ENCODE assay signal across 1 cellular context in genomic region chr22:20430641-20431519, GRCh38.
A peak's percentile ranks its signal among the peaks of the same experiment; 100 is the strongest.
TF ChIP-seq lines count a peak whose summit lies in the region.

No MANE protein-coding gene starts in this region.

TF ChIP-seq in K562, 482 proteins besides CTCF, POLR2A, EP300 and RAD21 (continued from another document and continues in another):
- TF ChIP-seq ZNF347 (CRISPR knock-in tag; IDR thresholded peaks at IDR 0.05; ENCODE audit: low read depth) (no peak), HNRNPL (IDR thresholded peaks at IDR 0.05; ENCODE audit: low read depth, low read length) (peak; percentile 98), SRSF1 (IDR thresholded peaks at IDR 0.05; ENCODE audit: low read depth, low read length) (no peak), BHLHE40 (IDR thresholded peaks at IDR 0.05; ENCODE audit: low read length) (peak; percentile 23; the same call in 1 of the 2 replicates), KDM4B (IDR thresholded peaks at IDR 0.05; ENCODE audit: borderline replicate concordance in 2 of 2, low read depth in 1 of 2) (no peak), FIP1L1 (IDR thresholded peaks at IDR 0.05; ENCODE audit: low read depth, low read length, poor library complexity, severe bottlenecking) (no peak), SRSF9 (IDR thresholded peaks at IDR 0.05; ENCODE audit: borderline replicate concordance, low read depth, low read length) (no peak), ARID2 (IDR thresholded peaks at IDR 0.05) (no peak), MXI1 (IDR thresholded peaks at IDR 0.05; ENCODE audit: low read depth, low read length) (no peak), RBFOX2 (IDR thresholded peaks at IDR 0.05; ENCODE audit: low read depth, low read length) (0 out of 2 replicates have a peak, but pooled peaks have one; percentile 15), SREBF1 (IDR thresholded peaks at IDR 0.05; ENCODE audit: borderline replicate concordance, low read depth, low read length) (no peak), HMG20A (CRISPR knock-in tag; conservative IDR thresholded peaks at IDR 0.05) (no peak), TCF7 (IDR thresholded peaks at IDR 0.05; ENCODE audit: borderline replicate concordance) (0 out of 2 replicates have a peak, but pooled peaks have one; percentile 19), MTA3 (IDR thresholded peaks at IDR 0.05; ENCODE audit: borderline replicate concordance) (peak; percentile 15; the same call in 1 of the 2 replicates), TEAD1 (CRISPR knock-in tag; IDR thresholded peaks at IDR 0.05) (peak in 1 of 2 experiments; percentile 83; a peak in 1 of 4 replicates), HIVEP1 (CRISPR knock-in tag; IDR thresholded peaks at IDR 0.05) (0 out of 2 replicates have a peak, but pooled peaks have one; percentile 19), E2F3 (CRISPR knock-in tag; IDR thresholded peaks at IDR 0.05) (peak; percentile 34; the same call in 1 of the 2 replicates), ZNF511 (CRISPR knock-in tag; IDR thresholded peaks at IDR 0.05) (no peak), NR2C2 (CRISPR knock-in tag; IDR thresholded peaks at IDR 0.05) (no peak), NR2C2 (tag; IDR thresholded peaks at IDR 0.05) (no peak), ZNF764 (CRISPR knock-in tag; IDR thresholded peaks at IDR 0.05; ENCODE audit: low read depth) (no peak), RBBP5 (IDR thresholded peaks at IDR 0.05; ENCODE audit: borderline replicate concordance, insufficient read depth, low read length, poor library complexity, severe bottlenecking) (no peak), TRIM25 (IDR thresholded peaks at IDR 0.05; ENCODE audit: borderline replicate concordance) (no peak), HNRNPK (IDR thresholded peaks at IDR 0.05; ENCODE audit: low read depth, low read length, poor library complexity, severe bottlenecking) (peak; percentile 19), C11orf30 (IDR thresholded peaks at IDR 0.05; ENCODE audit: low read depth) (no peak), MAZ (CRISPR knock-in tag; conservative IDR thresholded peaks at IDR 0.05 in 1 of 2, IDR thresholded peaks at IDR 0.05 in 1 of 2) (0 out of 4 replicates have a peak, but pooled peaks of 1 of the 2 experiments have one; percentile 26), CREM (IDR thresholded peaks at IDR 0.05; ENCODE audit: low read depth) (0 out of 2 replicates have a peak, but pooled peaks have one; percentile 0), ZBTB43 (CRISPR knock-in tag; IDR thresholded peaks at IDR 0.05) (no peak), BRD4 (IDR thresholded peaks at IDR 0.05) (no peak), SREBF2 (CRISPR knock-in tag; IDR thresholded peaks at IDR 0.05) (no peak), ZBTB33 (CRISPR knock-in tag; IDR thresholded peaks at IDR 0.05) (no peak), TSC22D4 (tag; IDR thresholded peaks at IDR 0.05) (no peak), RHOXF2B (CRISPR knock-in tag; conservative IDR thresholded peaks at IDR 0.05) (no peak), MAFK (IDR thresholded peaks at IDR 0.05; ENCODE audit: low read length) (no peak), SAP30 (IDR thresholded peaks at IDR 0.05; ENCODE audit: borderline replicate concordance, insufficient read depth, low read depth, low read length, poor library complexity, severe bottlenecking) (no peak), SPI1 (IDR thresholded peaks at IDR 0.05; ENCODE audit: borderline replicate concordance, low read depth, low read length) (no peak), ZFPM2 (CRISPR knock-in tag; IDR thresholded peaks at IDR 0.05) (0 out of 2 replicates have a peak, but pooled peaks have one; percentile 6)
- TF ChIP-seq, protein P1, sequence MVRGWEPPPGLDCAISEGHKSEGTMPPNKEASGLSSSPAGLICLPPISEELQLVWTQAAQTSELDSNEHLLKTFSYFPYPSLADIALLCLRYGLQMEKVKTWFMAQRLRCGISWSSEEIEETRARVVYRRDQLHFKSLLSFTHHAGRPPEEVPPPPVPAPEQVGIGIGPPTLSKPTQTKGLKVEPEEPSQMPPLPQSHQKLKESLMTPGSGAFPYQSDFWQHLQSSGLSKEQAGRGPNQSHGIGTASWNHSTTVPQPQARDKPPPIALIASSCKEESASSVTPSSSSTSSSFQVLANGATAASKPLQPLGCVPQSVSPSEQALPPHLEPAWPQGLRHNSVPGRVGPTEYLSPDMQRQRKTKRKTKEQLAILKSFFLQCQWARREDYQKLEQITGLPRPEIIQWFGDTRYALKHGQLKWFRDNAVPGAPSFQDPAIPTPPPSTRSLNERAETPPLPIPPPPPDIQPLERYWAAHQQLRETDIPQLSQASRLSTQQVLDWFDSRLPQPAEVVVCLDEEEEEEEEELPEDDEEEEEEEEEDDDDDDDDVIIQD (CRISPR knock-in tag; IDR thresholded peaks at IDR 0.05), result 0 out of 2 replicates have a peak, but pooled peaks have one; percentile 58
- TF ChIP-seq, protein P2, sequence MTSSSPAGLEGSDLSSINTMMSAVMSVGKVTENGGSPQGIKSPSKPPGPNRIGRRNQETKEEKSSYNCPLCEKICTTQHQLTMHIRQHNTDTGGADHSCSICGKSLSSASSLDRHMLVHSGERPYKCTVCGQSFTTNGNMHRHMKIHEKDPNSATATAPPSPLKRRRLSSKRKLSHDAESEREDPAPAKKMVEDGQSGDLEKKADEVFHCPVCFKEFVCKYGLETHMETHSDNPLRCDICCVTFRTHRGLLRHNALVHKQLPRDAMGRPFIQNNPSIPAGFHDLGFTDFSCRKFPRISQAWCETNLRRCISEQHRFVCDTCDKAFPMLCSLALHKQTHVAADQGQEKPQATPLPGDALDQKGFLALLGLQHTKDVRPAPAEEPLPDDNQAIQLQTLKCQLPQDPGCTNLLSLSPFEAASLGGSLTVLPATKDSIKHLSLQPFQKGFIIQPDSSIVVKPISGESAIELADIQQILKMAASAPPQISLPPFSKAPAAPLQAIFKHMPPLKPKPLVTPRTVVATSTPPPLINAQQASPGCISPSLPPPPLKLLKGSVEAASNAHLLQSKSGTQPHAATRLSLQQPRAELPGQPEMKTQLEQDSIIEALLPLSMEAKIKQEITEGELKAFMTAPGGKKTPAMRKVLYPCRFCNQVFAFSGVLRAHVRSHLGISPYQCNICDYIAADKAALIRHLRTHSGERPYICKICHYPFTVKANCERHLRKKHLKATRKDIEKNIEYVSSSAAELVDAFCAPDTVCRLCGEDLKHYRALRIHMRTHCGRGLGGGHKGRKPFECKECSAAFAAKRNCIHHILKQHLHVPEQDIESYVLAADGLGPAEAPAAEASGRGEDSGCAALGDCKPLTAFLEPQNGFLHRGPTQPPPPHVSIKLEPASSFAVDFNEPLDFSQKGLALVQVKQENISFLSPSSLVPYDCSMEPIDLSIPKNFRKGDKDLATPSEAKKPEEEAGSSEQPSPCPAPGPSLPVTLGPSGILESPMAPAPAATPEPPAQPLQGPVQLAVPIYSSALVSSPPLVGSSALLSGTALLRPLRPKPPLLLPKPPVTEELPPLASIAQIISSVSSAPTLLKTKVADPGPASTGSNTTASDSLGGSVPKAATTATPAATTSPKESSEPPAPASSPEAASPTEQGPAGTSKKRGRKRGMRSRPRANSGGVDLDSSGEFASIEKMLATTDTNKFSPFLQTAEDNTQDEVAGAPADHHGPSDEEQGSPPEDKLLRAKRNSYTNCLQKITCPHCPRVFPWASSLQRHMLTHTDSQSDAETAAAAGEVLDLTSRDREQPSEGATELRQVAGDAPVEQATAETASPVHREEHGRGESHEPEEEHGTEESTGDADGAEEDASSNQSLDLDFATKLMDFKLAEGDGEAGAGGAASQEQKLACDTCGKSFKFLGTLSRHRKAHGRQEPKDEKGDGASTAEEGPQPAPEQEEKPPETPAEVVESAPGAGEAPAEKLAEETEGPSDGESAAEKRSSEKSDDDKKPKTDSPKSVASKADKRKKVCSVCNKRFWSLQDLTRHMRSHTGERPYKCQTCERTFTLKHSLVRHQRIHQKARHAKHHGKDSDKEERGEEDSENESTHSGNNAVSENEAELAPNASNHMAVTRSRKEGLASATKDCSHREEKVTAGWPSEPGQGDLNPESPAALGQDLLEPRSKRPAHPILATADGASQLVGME (CRISPR knock-in tag; IDR thresholded peaks at IDR 0.05), result 0 out of 2 replicates have a peak, but pooled peaks have one; percentile 80
